ENCODE assay signal across 8 cellular contexts in genomic region chr14:63770187-63770807, GRCh38.
DNase-seq lines count a peak whose midpoint lies in the region; ATAC-seq and TF ChIP-seq lines count a peak whose summit lies in the region.

No MANE protein-coding gene starts in this region.

- peaks cover 2% of the 10 kb centered on the region for H3K4me1 Mint-ChIP-seq in activated T-cell treated with anti-CD3 and anti-CD28 coated beads, Interleukin-2, amount 50 U/mL, for 24 hours (ENCODE audit: low read depth)
- peaks cover 20% of the 10 kb centered on the region for H3K4me1 Mint-ChIP-seq in stimulated activated memory B cell treated with anti-CD40 and anti-IgM and Interleukin-4, amounts not matched to agents 10 μg/mL and 1 μg/mL and 100 μg/mL, for 72 hours

- no peaks in the 10 kb centered on the region for H3K27me3 Mint-ChIP-seq in activated T-cell treated with anti-CD3 and anti-CD28 coated beads, Interleukin-2, amount 50 U/mL, for 24 hours
- H3K27me3 Mint-ChIP-seq in stimulated activated memory B cell treated with anti-CD40 and anti-IgM and Interleukin-4, amounts not matched to agents 10 μg/mL and 1 μg/mL and 100 μg/mL, for 72 hours, result no peaks in the 10 kb centered on the region

- H3K27ac ChIP-seq in brain microvascular endothelial cell, result no peak overlapping the region

- H3K27ac Mint-ChIP-seq in activated T-cell treated with anti-CD3 and anti-CD28 coated beads, Interleukin-2, amount 50 U/mL, for 24 hours, result no peak overlapping the region
- no peak overlapping the region for H3K27ac Mint-ChIP-seq in stimulated activated memory B cell treated with anti-CD40 and anti-IgM and Interleukin-4, amounts not matched to agents 10 μg/mL and 1 μg/mL and 100 μg/mL, for 72 hours

- TF ChIP-seq CTCF in brain microvascular endothelial cell (IDR thresholded peaks at IDR 0.05; ENCODE audit: low read depth, low read length, missing control alignments), result peak; percentile 77

- H3K36me3 Mint-ChIP-seq in activated T-cell treated with anti-CD3 and anti-CD28 coated beads, Interleukin-2, amount 50 U/mL, for 24 hours (ENCODE audit: low read depth), result no peaks in the 10 kb centered on the region
- H3K36me3 Mint-ChIP-seq in stimulated activated memory B cell treated with anti-CD40 and anti-IgM and Interleukin-4, amounts not matched to agents 10 μg/mL and 1 μg/mL and 100 μg/mL, for 72 hours, result no peaks in the 10 kb centered on the region

- no peaks in the 10 kb centered on the region for H3K9me3 Mint-ChIP-seq in activated T-cell treated with anti-CD3 and anti-CD28 coated beads, Interleukin-2, amount 50 U/mL, for 24 hours
- no peaks in the 10 kb centered on the region for H3K9me3 Mint-ChIP-seq in stimulated activated memory B cell treated with anti-CD40 and anti-IgM and Interleukin-4, amounts not matched to agents 10 μg/mL and 1 μg/mL and 100 μg/mL, for 72 hours

- H3K27me3 ChIP-seq in brain microvascular endothelial cell (replicated peaks), result no peaks in the 10 kb centered on the region

- in situ Hi-C loops in brain microvascular endothelial cell (cut with HindIII; ENCODE audit: low pct_ligation_motif_present, low sequenced_read_pairs), result no loop called here

- H3K4me3 ChIP-seq in brain microvascular endothelial cell (ENCODE audit: low read depth, low read length), result no peak overlapping the region

- ATAC-seq in stimulated activated memory B cell treated with anti-CD40 and anti-IgM and Interleukin-4, amounts not matched to agents 10 μg/mL and 1 μg/mL and 100 μg/mL, for 72 hours, result peak; percentile 84
- ATAC-seq in HG03280 (IDR thresholded peaks at IDR 0.05; ENCODE audit: unreplicated experiment), result no peak

- DNase-seq in activated T-cell treated with anti-CD3 and anti-CD28 coated beads for 1 hour (ENCODE audit: low read depth) (peak; percentile 41), HPDE6-E6E7 (ENCODE audit: extremely low spot score) (peak; percentile 21), T-helper 1 cell (peak in 4 of 5 donors; percentile 32 to 59 (median 48)), brain microvascular endothelial cell (peak; percentile 53), kidney tubule cell (ENCODE audit: low spot score) (peak; percentile 54)
- DNase-seq in activated T-cell treated with anti-CD3 and anti-CD28 coated beads, Interleukin-2, amount 50 U/mL, for 24 hours, result no peak

- no peak overlapping the region for H3K4me3 Mint-ChIP-seq in activated T-cell treated with anti-CD3 and anti-CD28 coated beads, Interleukin-2, amount 50 U/mL, for 24 hours
- no peak overlapping the region for H3K4me3 Mint-ChIP-seq in stimulated activated memory B cell treated with anti-CD40 and anti-IgM and Interleukin-4, amounts not matched to agents 10 μg/mL and 1 μg/mL and 100 μg/mL, for 72 hours

- no peaks in the 10 kb centered on the region for H3K36me3 ChIP-seq in brain microvascular endothelial cell (replicated peaks)
